In the genomic region with DNA sequence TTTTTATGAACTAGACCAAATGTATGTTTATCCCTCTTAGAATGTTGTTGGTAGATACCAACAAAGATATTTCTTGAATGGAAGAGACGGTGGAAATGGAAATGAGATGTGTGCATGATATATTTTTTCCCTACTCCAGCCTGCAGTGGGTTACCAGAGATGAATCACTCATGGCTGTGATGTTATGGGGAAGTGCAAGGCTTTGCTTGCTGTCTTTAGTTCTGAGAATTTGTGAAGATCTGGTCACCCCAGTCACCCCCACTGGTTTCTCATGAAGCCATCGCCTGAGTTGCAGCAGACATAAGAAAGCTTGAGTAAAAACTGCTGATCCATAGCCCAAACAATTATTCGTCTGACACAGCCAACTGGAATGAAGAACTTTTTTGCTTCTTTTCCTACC, we compare ENCODE assay signal across 17 cellular contexts.
"Had no signal": no experiment of that assay in that cellular context is flagged by ENCODE, and none has a peak within 500 bp of the region (broad histone marks: within the 10 kb centered on the region; RNA-seq: fewer than 3 reads in every experiment).

No MANE protein-coding gene starts in this region.

- H3K36me3 ChIP-seq: adrenal gland, cardiac muscle cell, heart right ventricle, left lung, sigmoid colon, stomach had no signal

- H3K27ac ChIP-seq: adrenal gland, cardiac muscle cell, heart right ventricle, left lung, sigmoid colon, stomach had no signal

- H3K9me3 Mint-ChIP-seq: activated CD4-positive, alpha-beta T cell treated with anti-CD3 and anti-CD28 coated beads, Interleukin-2, amount 10 ng/mL, durations not matched to agents 7 days and 5 days; dendritic cell treated with granulocyte-macrophage colony-stimulating factor and Interleukin-4, amounts not matched to agents 40 ng/mL and 50 ng/mL, for 4 days; nephron progenitor cell had no signal

- H3K4me3 Mint-ChIP-seq: activated CD4-positive, alpha-beta T cell treated with anti-CD3 and anti-CD28 coated beads, Interleukin-2, amount 10 ng/mL, durations not matched to agents 7 days and 5 days; dendritic cell treated with granulocyte-macrophage colony-stimulating factor and Interleukin-4, amounts not matched to agents 40 ng/mL and 50 ng/mL, for 4 days; nephron progenitor cell had no signal

- H3K27me3 ChIP-seq: adrenal gland, cardiac muscle cell, left lung, sigmoid colon, stomach had no signal

- H3K27ac Mint-ChIP-seq: activated CD4-positive, alpha-beta T cell treated with anti-CD3 and anti-CD28 coated beads, Interleukin-2, amount 10 ng/mL, durations not matched to agents 7 days and 5 days; dendritic cell treated with granulocyte-macrophage colony-stimulating factor and Interleukin-4, amounts not matched to agents 40 ng/mL and 50 ng/mL, for 4 days; nephron progenitor cell had no signal

- H3K4me3 ChIP-seq: adrenal gland, cardiac muscle cell, heart right ventricle, left lung, sigmoid colon, stomach had no signal

- DNase-seq: activated CD4-positive, alpha-beta T cell treated with anti-CD3 and anti-CD28 coated beads, Interleukin-2, amount 10 ng/mL, durations not matched to agents 7 days and 5 days; activated CD4-positive, CD25-positive, alpha-beta regulatory T cell; activated effector memory CD4-positive, alpha-beta T cell treated with anti-CD3 and anti-CD28 coated beads, Interleukin-2, amount 50 U/mL, for 16 hours; activated naive CD4-positive, alpha-beta T cell treated with anti-CD3 and anti-CD28 coated beads, Interleukin-2, amount 50 U/mL, for 16 hours; adrenal gland; effector CD8-positive, alpha-beta T cell; heart right ventricle; left lung; nephron progenitor cell; nucleus accumbens; sigmoid colon; stimulated activated CD4-positive, alpha-beta T cell treated with anti-CD3 and anti-CD28 coated beads, Interleukin-4, amount 100 ng/mL, for 24 hours; stomach; trophoblast cell had no signal

- ATAC-seq: esophagus mucosa, heart right ventricle, left lung had no signal

- H3K4me1 ChIP-seq: adrenal gland, heart right ventricle, left lung, sigmoid colon, stomach had no signal

- H3K4me1 Mint-ChIP-seq: activated CD4-positive, alpha-beta T cell treated with anti-CD3 and anti-CD28 coated beads, Interleukin-2, amount 10 ng/mL, durations not matched to agents 7 days and 5 days; nephron progenitor cell had no signal

- H3K9me3 ChIP-seq: adrenal gland, heart right ventricle, left lung, sigmoid colon, stomach had no signal

- H3K27me3 Mint-ChIP-seq: activated CD4-positive, alpha-beta T cell treated with anti-CD3 and anti-CD28 coated beads, Interleukin-2, amount 10 ng/mL, durations not matched to agents 7 days and 5 days; dendritic cell treated with granulocyte-macrophage colony-stimulating factor and Interleukin-4, amounts not matched to agents 40 ng/mL and 50 ng/mL, for 4 days had no signal
